Comparison of ENCODE assay signal across 1 cellular context in genomic region chr7:83413425-83413824, GRCh38.
TF ChIP-seq lines count a peak whose summit lies in the region.

No MANE protein-coding gene starts in this region.

TF ChIP-seq in H1, 55 proteins besides CTCF, POLR2A, EP300 and RAD21 (continued from another document):
- no peak for TF ChIP-seq EGR1 (IDR thresholded peaks at IDR 0.05; ENCODE audit: borderline replicate concordance, low read depth, low read length)
- no peak for TF ChIP-seq ASH2L (IDR thresholded peaks at IDR 0.05; ENCODE audit: low read length)
- TF ChIP-seq CHD1 (IDR thresholded peaks at IDR 0.05; ENCODE audit: low read depth, low read length) = no peak
- TF ChIP-seq BCL11A (IDR thresholded peaks at IDR 0.05; ENCODE audit: low read depth in 2 of 2, low read length in 2 of 2) = no peak
- TF ChIP-seq TCF12 (IDR thresholded peaks at IDR 0.05; ENCODE audit: low read depth, low read length) = no peak
- no peak for TF ChIP-seq JUN (IDR thresholded peaks at IDR 0.05; ENCODE audit: low read depth, low read length)
- no peak for TF ChIP-seq HDAC2 (IDR thresholded peaks at IDR 0.05; ENCODE audit: borderline replicate concordance in 1 of 2, low read depth in 2 of 2, low read length in 2 of 2)
- TF ChIP-seq EZH2 (IDR thresholded peaks at IDR 0.05; ENCODE audit: low read depth, low read length, severe bottlenecking) = no peak
- TF ChIP-seq CHD7 (IDR thresholded peaks at IDR 0.05; ENCODE audit: insufficient replicate concordance, low read length) = no peak
- TF ChIP-seq CHD2 (IDR thresholded peaks at IDR 0.05; ENCODE audit: low read length) = no peak
